Comparison of ENCODE assay signal across 8 cellular contexts in genomic region chr6:142946181-142946923, GRCh38. TPM values are rescaled to one million over a fixed set of nuclear protein-coding genes. Genes with fewer than 3 reads are reported as not detected.
DNase-seq lines count a peak whose midpoint lies in the region; ATAC-seq, FAIRE-seq and TF ChIP-seq lines count a peak whose summit lies in the region.

No MANE protein-coding gene starts in this region.

- POLR2A ChIA-PET in activated B cell treated with CpG ODN at 0.5 μM for 24 hours (lab: Charles Lee): interaction anchor here (0.5 to 5.0 kb wide), 36 partner anchors 9 to 1118 kb away, joined by 3 to 56 read pairs (median 5); partner anchors contain the start of genes ADAT2, AIG1 and PEX3

- peaks cover 9% of the 10 kb centered on the region for H3K36me3 Mint-ChIP-seq in activated B cell treated with CpG ODN at 0.5 μM for 24 hours (ENCODE audit: low read depth)

- DNase-seq in GM13977 (ENCODE audit: low spot score) (peak; percentile 87), NCI-H2107 (lab: John Stamatoyannopoulos, UW) (peak; percentile 82), activated B cell treated with CpG ODN at 0.5 μM for 24 hours (peak; percentile 75), bronchial epithelial cell (ENCODE audit: low read depth) (peak; percentile 95), iPS-NIHi7 (ENCODE audit: extremely low spot score) (peak; percentile 87)

- ATAC-seq in HG02943 (IDR thresholded peaks at IDR 0.05; ENCODE audit: low read depth, unreplicated experiment) (peak; percentile 17), activated B cell treated with CpG ODN at 0.5 μM for 24 hours (ENCODE audit: low read depth) (peak; percentile 38), HG03457 (IDR thresholded peaks at IDR 0.05; ENCODE audit: unreplicated experiment) (no peak)

- H3K27ac ChIP-seq in skin epidermis: peak overlapping the region; percentile 93 to 100 (median 99)

- in situ Hi-C loops in GM13977 (cut with MboI; ENCODE audit: low pct_unique_long_range_greater_than_20kb, low sequenced_read_pairs, unreplicated experiment): no loop called here

- H3K4me3 ChIP-seq in bronchial epithelial cell (ENCODE audit: low read depth, low read length): peak overlapping the region; percentile 99
- H3K4me3 ChIP-seq in skin epidermis: peak overlapping the region; percentile 78 to 96 (median 85)

- H3K27ac Mint-ChIP-seq in activated B cell treated with CpG ODN at 0.5 μM for 24 hours: peak overlapping the region; percentile 96

- H3K9me3 Mint-ChIP-seq in activated B cell treated with CpG ODN at 0.5 μM for 24 hours: no peaks in the 10 kb centered on the region

- H3K27me3 ChIP-seq in bronchial epithelial cell (ENCODE audit: control insufficient read depth, insufficient read depth, low read length): no peaks in the 10 kb centered on the region

- CTCF ChIA-PET in activated B cell treated with CpG ODN at 0.5 μM for 24 hours (lab: Charles Lee): interaction anchor here (0.8 to 1.5 kb wide), 2 partner anchors 11 to 61 kb away, joined by 3 to 6 read pairs; no protein-coding TSS in a partner anchor

- FAIRE-seq in bronchial epithelial cell (lab: Jason Lieb, UNC): no peak

- H3K27me3 Mint-ChIP-seq in activated B cell treated with CpG ODN at 0.5 μM for 24 hours: no peaks in the 10 kb centered on the region

- H3K4me3 Mint-ChIP-seq in activated B cell treated with CpG ODN at 0.5 μM for 24 hours: peak overlapping the region; percentile 93

- peaks cover 41% of the 10 kb centered on the region for H3K4me1 Mint-ChIP-seq in activated B cell treated with CpG ODN at 0.5 μM for 24 hours

- no peak for TF ChIP-seq CTCF in GM13977 (IDR thresholded peaks at IDR 0.05; ENCODE audit: extremely low read depth, insufficient read depth, missing control alignments)
- no peak for TF ChIP-seq CTCF in activated B cell treated with CpG ODN at 0.5 μM for 24 hours (IDR thresholded peaks at IDR 0.05)
- TF ChIP-seq CTCF in bronchial epithelial cell (IDR thresholded peaks at IDR 0.05; ENCODE audit: insufficient read depth, low read length, severe bottlenecking): no peak

- H3K36me3 ChIP-seq in bronchial epithelial cell (ENCODE audit: control insufficient read depth, insufficient read depth, low read length): no peaks in the 10 kb centered on the region

- intact Hi-C loops in activated B cell treated with CpG ODN at 0.5 μM for 24 hours (cut with micrococcal nuclease): loop anchor here (2.0 to 10.0 kb wide), 9 partner anchors 80 to 1462 kb away; partner anchors contain the start of genes ADAT2, PEX3, SF3B5 and STX11

RNA-seq across cellular contexts. Expression of gene HIVEP2, which starts 1.4 kb away (rescaled TPM):
- total RNA-seq in activated B cell treated with CpG ODN at 0.5 μM for 24 hours: 22.2 and 25.4 TPM in 2 replicates
- 7.9 and 14.0 TPM in 2 replicates for total RNA-seq in bronchial epithelial cell
